ENCODE assay signal across 9 cellular contexts in genomic region chr12:44885902-44886301, GRCh38. TPM values are rescaled to one million over a fixed set of nuclear protein-coding genes. Genes with fewer than 3 reads are reported as not detected.
"Had no signal": no experiment of that assay in that cellular context is flagged by ENCODE, and none has a peak within 500 bp of the region (broad histone marks: within the 10 kb centered on the region; RNA-seq: fewer than 3 reads in every experiment).

No MANE protein-coding gene starts in this region.

- H3K27ac ChIP-seq: GM23248 had no signal

- H3K36me3 ChIP-seq: HAP-1 had no signal

- H3K9ac ChIP-seq: GM23248 had no signal

- H3K4me3 ChIP-seq: GM23248, GM23338, HAP-1 had no signal

- H3K4me1 ChIP-seq: HAP-1 had no signal

- H3K4me3 Mint-ChIP-seq: GM23338, H9, HFFc6 had no signal

- H3K9me3 ChIP-seq: HAP-1 had no signal

- H3K27ac Mint-ChIP-seq: GM23338, H9, HFFc6 had no signal

- ATAC-seq: GM23338, HCT116 had no signal

- DNase-seq: GM23248, GOT3, H7, H9, HCEC 1CT, HFFc6 had no signal

RNA-seq across cellular contexts. Expression of gene NELL2, which starts 9.8 kb away (rescaled TPM):
- total RNA-seq: GM23248, HFFc6 had no signal
